ENCODE assay signal across 4 cellular contexts in the genomic region with DNA sequence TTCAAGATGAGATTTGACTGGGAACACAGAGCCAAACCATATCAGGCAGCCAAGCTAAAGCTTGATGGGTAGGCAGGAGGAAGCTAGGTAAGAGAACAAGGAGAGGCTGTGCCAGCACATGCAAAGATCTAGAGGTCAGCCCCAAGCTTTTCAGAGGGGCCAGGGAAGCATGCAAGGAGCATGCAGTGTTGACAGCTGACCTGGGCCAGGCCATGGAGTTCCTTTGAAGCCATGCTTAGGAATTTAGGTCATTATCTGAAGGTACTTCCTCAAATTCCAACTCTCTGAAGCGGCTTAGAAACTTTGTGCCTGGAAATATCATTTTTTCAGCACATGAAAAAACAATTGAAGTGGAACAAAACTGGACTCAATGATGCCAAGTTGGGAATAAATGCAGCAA.
"Had no signal": no experiment of that assay in that cellular context is flagged by ENCODE, and none has a peak within 500 bp of the region (broad histone marks: within the 10 kb centered on the region; RNA-seq: fewer than 3 reads in every experiment).

No MANE protein-coding gene starts in this region.

- ATAC-seq: GM23338 had no signal

- DNase-seq: H9, HCEC 1CT, IMR-90 had no signal

- H2AFZ ChIP-seq: GM23338 had no signal

- H3K4me2 ChIP-seq: GM23338 had no signal

- H3K4me3 ChIP-seq: GM23338 had no signal
